ENCODE assay signal across 8 cellular contexts in genomic region chr7:143287321-143287934, GRCh38. TPM values are rescaled to one million over a fixed set of nuclear protein-coding genes. Genes with fewer than 3 reads are reported as not detected.
DNase-seq lines count a peak whose midpoint lies in the region; ATAC-seq and TF ChIP-seq lines count a peak whose summit lies in the region.

No MANE protein-coding gene starts in this region.

- WGBS in right cardiac atrium = 61% methylated on average over 17 of the region's 17 CpGs
- 95% methylated on average over 16 of the region's 17 CpGs for WGBS in mammary epithelial cell (ENCODE audit: low coverage, missing lambda C conversion rate)

- H3K27ac ChIP-seq in right cardiac atrium (ENCODE audit: low read length) (peak overlapping the region; percentile 68), mammary epithelial cell (ENCODE audit: insufficient read depth, low read depth, low read length) (peak overlapping the region; percentile 11)

- H3K4me1 Mint-ChIP-seq in naive B cell = peaks cover 42 to 71% (median 56%) of the 10 kb centered on the region in 3 donors

- peak overlapping the region; percentile 82 for H2AFZ ChIP-seq in mammary epithelial cell (ENCODE audit: low read depth, low read length)

- CTCF ChIA-PET in mammary epithelial cell (lab: Charles Lee; ENCODE audit: low non-redundant PET) = no interaction called here

- BruUV-seq in mammary epithelial cell (replicated peaks; lab: Mats Ljungman, UMichigan) = no TSS peak

- no peaks in the 10 kb centered on the region for H4K20me1 ChIP-seq in mammary epithelial cell (ENCODE audit: insufficient read depth, low read length)

- H3K4me3 Mint-ChIP-seq in naive B cell = peak overlapping the region; percentile 93 to 99 (median 98)

- H3K4me3 ChIP-seq in right cardiac atrium (ENCODE audit: low read length) (peak overlapping the region; percentile 13), mammary epithelial cell (replicated peaks in 1 of 3; ENCODE audit: insufficient read depth in 1 of 3, low read depth in 2 of 3, low read length in 3 of 3) (peak overlapping the region in 1 of 3 experiments; percentile 38)

- H3K27me3 ChIP-seq in right cardiac atrium (ENCODE audit: control insufficient read depth, insufficient read depth) (no peaks in the 10 kb centered on the region), mammary epithelial cell (ENCODE audit: insufficient read depth, low read length) (no peaks in the 10 kb centered on the region)

- no peaks in the 10 kb centered on the region for H3K9me3 ChIP-seq in right cardiac atrium (ENCODE audit: control insufficient read depth, low read length)
- peaks cover 6% of the 10 kb centered on the region for H3K9me3 ChIP-seq in mammary epithelial cell (replicated peaks; ENCODE audit: insufficient read depth, low read length)

- H3K4me2 ChIP-seq in mammary epithelial cell (ENCODE audit: insufficient read depth, low read depth, low read length) = peak overlapping the region; percentile 41

- peak in 1 of 3 donors; percentile 64 for DNase-seq in right cardiac atrium
- DNase-seq in left cardiac atrium = no peak
- no peak for DNase-seq in mammary epithelial cell
- no peak for DNase-seq in naive B cell
- no peak for DNase-seq in AG08396 (ENCODE audit: low spot score)
- DNase-seq in epidermal melanocyte (ENCODE audit: insufficient read length, low spot score) = no peak

- no peak overlapping the region for H3K9ac ChIP-seq in mammary epithelial cell (ENCODE audit: insufficient read depth, low read length)

- intact Hi-C loops in right cardiac atrium (cut with DNase I) = no loop called here
- intact Hi-C loops in left cardiac atrium (cut with DNase I) = no loop called here
- intact Hi-C loops in mammary epithelial cell (cut with micrococcal nuclease) = loop anchor here (5.0 kb wide), 1 partner anchor 45 kb away; no protein-coding TSS in a partner anchor

- peaks cover 0 to 7% of the 10 kb centered on the region in 2 donors for H3K36me3 Mint-ChIP-seq in naive B cell

- no peaks in the 10 kb centered on the region for H3K9me3 Mint-ChIP-seq in naive B cell

- no peak for TF ChIP-seq CTCF in mammary epithelial cell (conservative IDR thresholded peaks at IDR 0.05 in 1 of 2, IDR thresholded peaks at IDR 0.05 in 1 of 2; ENCODE audit: extremely low read depth in 1 of 2, insufficient read depth in 1 of 2, low read depth in 1 of 2, low read length in 2 of 2)

- peaks cover 55% of the 10 kb centered on the region for H3K79me2 ChIP-seq in mammary epithelial cell (ENCODE audit: insufficient read depth, low read length)

- H3K4me1 ChIP-seq in right cardiac atrium (ENCODE audit: control insufficient read depth, insufficient read depth, low read length) (no peaks in the 10 kb centered on the region), mammary epithelial cell (ENCODE audit: insufficient read depth, low read length) (peaks cover 41% of the 10 kb centered on the region)

- no peak for ATAC-seq in right cardiac atrium
- ATAC-seq in left cardiac atrium = no peak
- ATAC-seq in naive B cell (ENCODE audit: low read depth in 2 of 2) = no peak
- ATAC-seq in HG03460 (IDR thresholded peaks at IDR 0.05; ENCODE audit: unreplicated experiment) = no peak
- ATAC-seq in GM19397 (IDR thresholded peaks at IDR 0.05; ENCODE audit: unreplicated experiment) = no peak

- H3K36me3 ChIP-seq in mammary epithelial cell (ENCODE audit: insufficient read depth, low read length) = peaks cover 10% of the 10 kb centered on the region

- no peaks in the 10 kb centered on the region for H3K27me3 Mint-ChIP-seq in naive B cell

- dilution Hi-C loops in mammary epithelial cell (cut with HindIII; ENCODE audit: low sequenced_read_pairs) = no loop called here

- H3K27ac Mint-ChIP-seq in naive B cell = peak overlapping the region; percentile 88 to 97 (median 92)

- in situ Hi-C loops in mammary epithelial cell (cut with MboI; ENCODE audit: low sequenced_read_pairs in 2 of 2) = no loop called here

RNA-seq across cellular contexts. Expression of gene CASP2, which starts 0.7 kb away (rescaled TPM):
- total RNA-seq in right cardiac atrium (10 to 100 TPM in 3 of 4 donors, 1 to 10 TPM in 1; 9.2 to 10.6 (median 10.2) TPM), left cardiac atrium (10 to 100 TPM in 1 of 2 donors, 1 to 10 TPM in 1; 8.0 to 12.4 TPM), mammary epithelial cell (10 to 100 TPM; 18.3 to 43.5 TPM)
- polyA plus RNA-seq in right cardiac atrium (4.5 TPM), mammary epithelial cell (24.6 TPM), naive B cell (ENCODE audit: low read depth in 6 of 6) (10 to 100 TPM in 5 of 6 donors, 1 to 10 TPM in 1; 4.2 to 42.7 (median 23.9) TPM)
- 77.0 TPM for polyA minus RNA-seq in mammary epithelial cell

RNA-seq across cellular contexts. Expression of gene TMEM139, which starts 2.7 kb away (rescaled TPM):
- total RNA-seq in right cardiac atrium = 1 to 10 TPM; 3.6 to 5.9 (median 4.5) TPM
- 10.9 TPM for polyA plus RNA-seq in right cardiac atrium
- total RNA-seq in left cardiac atrium = 1 to 10 TPM; 2.3 to 4.1 TPM
- 10 to 100 TPM; 17.9 to 38.8 TPM for total RNA-seq in mammary epithelial cell
- polyA plus RNA-seq in mammary epithelial cell = 24.8 TPM
- polyA minus RNA-seq in mammary epithelial cell = 9.4 TPM
- under 1 TPM in 2 of 6 donors, not detected in 4; 0.32 TPM for polyA plus RNA-seq in naive B cell (ENCODE audit: low read depth in 6 of 6)

RNA-seq across cellular contexts. Expression of gene GSTK1, which starts 24.2 kb away (rescaled TPM):
- total RNA-seq in right cardiac atrium = 100 to 1,000 TPM; 182 to 249 (median 234) TPM
- polyA plus RNA-seq in right cardiac atrium = 280 TPM
- total RNA-seq in left cardiac atrium = 100 to 1,000 TPM; 185 to 195 TPM
- total RNA-seq in mammary epithelial cell = 100 to 1,000 TPM; 111 to 118 TPM
- polyA plus RNA-seq in mammary epithelial cell = 155 TPM
- polyA minus RNA-seq in mammary epithelial cell = 123 TPM
- polyA plus RNA-seq in naive B cell (ENCODE audit: low read depth in 6 of 6) = 100 to 1,000 TPM; 180 to 225 (median 204) TPM

RNA-seq across cellular contexts. Expression of gene CLCN1, which starts 28.5 kb away (rescaled TPM):
- total RNA-seq in right cardiac atrium (not detected), left cardiac atrium (not detected), mammary epithelial cell (under 1 TPM in 1 of 2 donors, not detected in 1; under 0.01 TPM)
- polyA plus RNA-seq in right cardiac atrium (not detected), mammary epithelial cell (0.09 TPM), naive B cell (ENCODE audit: low read depth in 6 of 6) (not detected)
- polyA minus RNA-seq in mammary epithelial cell = not detected
